1 cellular context compared by ENCODE assay signal in genomic region chr6:27688014-27688586, GRCh38.
TF ChIP-seq lines count a peak whose summit lies in the region.

No MANE protein-coding gene starts in this region.

TF ChIP-seq in HepG2, 621 proteins besides CTCF, POLR2A, EP300 and RAD21 (continued from another document and continues in another):
- TF ChIP-seq ZMAT5 (CRISPR knock-in tag; IDR thresholded peaks at IDR 0.05; ENCODE audit: borderline replicate concordance, low read depth) (no peak), BCL3 (CRISPR knock-in tag; IDR thresholded peaks at IDR 0.05) (peak; percentile 35; the same call in 1 of the 2 replicates), ZNF263 (CRISPR knock-in tag; IDR thresholded peaks at IDR 0.05) (0 out of 2 replicates have a peak, but pooled peaks have one; percentile 17), IKZF4 (CRISPR knock-in tag; IDR thresholded peaks at IDR 0.05; ENCODE audit: borderline replicate concordance, low read depth, not compliant biosample characterization) (no peak), SKIL (CRISPR knock-in tag; IDR thresholded peaks at IDR 0.05; ENCODE audit: borderline replicate concordance) (no peak; the same call in 1 of the 2 replicates), ZFP1 (CRISPR knock-in tag; IDR thresholded peaks at IDR 0.05) (peak; percentile 90), RXRA (CRISPR knock-in tag; IDR thresholded peaks at IDR 0.05) (peak; percentile 18; the same call in 1 of the 2 replicates), SIN3B (IDR thresholded peaks at IDR 0.05; ENCODE audit: low read length) (0 out of 2 replicates have a peak, but pooled peaks have one; percentile 52), ZNF619 (CRISPR knock-in tag; IDR thresholded peaks at IDR 0.05) (no peak), ZNF260 (CRISPR knock-in tag; IDR thresholded peaks at IDR 0.05; ENCODE audit: borderline replicate concordance, low read depth) (no peak), PHF21A (CRISPR knock-in tag; IDR thresholded peaks at IDR 0.05) (peak; percentile 83), MNT (IDR thresholded peaks at IDR 0.05) (no peak), HOXA3 (CRISPR knock-in tag; IDR thresholded peaks at IDR 0.05) (peak; percentile 87), ZNF354B (CRISPR knock-in tag; IDR thresholded peaks at IDR 0.05) (no peak; the same call in 1 of the 2 replicates), ZNF205 (CRISPR knock-in tag; IDR thresholded peaks at IDR 0.05) (peak; percentile 79), CREB3 (CRISPR knock-in tag; IDR thresholded peaks at IDR 0.05) (no peak), ZNF782 (CRISPR knock-in tag; IDR thresholded peaks at IDR 0.05; ENCODE audit: borderline replicate concordance) (peak; percentile 41; the same call in 1 of the 2 replicates), ZNF543 (CRISPR knock-in tag; IDR thresholded peaks at IDR 0.05) (no peak), ZNF17 (CRISPR knock-in tag; IDR thresholded peaks at IDR 0.05) (no peak), ZSCAN21 (CRISPR knock-in tag; IDR thresholded peaks at IDR 0.05; ENCODE audit: borderline replicate concordance) (no peak), PRDM10 (CRISPR knock-in tag; IDR thresholded peaks at IDR 0.05; ENCODE audit: low read depth) (peak; percentile 39; the same call in 1 of the 2 replicates), SIX4 (CRISPR knock-in tag; IDR thresholded peaks at IDR 0.05) (peak; percentile 74), ZNF496 (CRISPR knock-in tag; IDR thresholded peaks at IDR 0.05; ENCODE audit: insufficient replicate concordance) (no peak), KIAA2018 (CRISPR knock-in tag; IDR thresholded peaks at IDR 0.05; ENCODE audit: borderline replicate concordance) (no peak), ZNF160 (CRISPR knock-in tag; IDR thresholded peaks at IDR 0.05) (peak; percentile 63; the same call in 1 of the 2 replicates), ZFY (CRISPR knock-in tag; IDR thresholded peaks at IDR 0.05) (0 out of 2 replicates have a peak, but pooled peaks have one; percentile 9), GPBP1L1 (CRISPR knock-in tag; IDR thresholded peaks at IDR 0.05) (no peak), NKX3-1 (CRISPR knock-in tag; IDR thresholded peaks at IDR 0.05) (0 out of 2 replicates have a peak, but pooled peaks have one; percentile 35), ZNF530 (CRISPR knock-in tag; IDR thresholded peaks at IDR 0.05; ENCODE audit: low read depth) (no peak), ZKSCAN5 (CRISPR knock-in tag; IDR thresholded peaks at IDR 0.05) (no peak), ARNT (IDR thresholded peaks at IDR 0.05) (no peak), ZNF761 (CRISPR knock-in tag; conservative IDR thresholded peaks at IDR 0.05) (peak; percentile 77; the same call in 1 of the 2 replicates), RBM22 (optimal IDR thresholded peaks at IDR 0.05; ENCODE audit: low read length) (peak; percentile 94), HNF4A (CRISPR knock-in tag; IDR thresholded peaks at IDR 0.05) (peak; percentile 65), ZNF615 (CRISPR knock-in tag; IDR thresholded peaks at IDR 0.05; ENCODE audit: borderline replicate concordance) (peak; percentile 76; the same call in 1 of the 2 replicates), TBX3 (IDR thresholded peaks at IDR 0.05; ENCODE audit: borderline replicate concordance) (no peak; the same call in 1 of the 2 replicates), ZBTB20 (CRISPR knock-in tag; IDR thresholded peaks at IDR 0.05; ENCODE audit: borderline replicate concordance, low read depth) (no peak; the same call in 1 of the 2 replicates), TOE1 (CRISPR knock-in tag; IDR thresholded peaks at IDR 0.05) (no peak; the same call in 1 of the 2 replicates), ZNF724P (CRISPR knock-in tag; IDR thresholded peaks at IDR 0.05; ENCODE audit: borderline replicate concordance) (no peak), ZBTB14 (CRISPR knock-in tag; IDR thresholded peaks at IDR 0.05) (no peak), ZNF451 (CRISPR knock-in tag; IDR thresholded peaks at IDR 0.05) (peak; percentile 56; the same call in 1 of the 2 replicates)
